Comparison of ENCODE assay signal across 15 cellular contexts in the genomic region with DNA sequence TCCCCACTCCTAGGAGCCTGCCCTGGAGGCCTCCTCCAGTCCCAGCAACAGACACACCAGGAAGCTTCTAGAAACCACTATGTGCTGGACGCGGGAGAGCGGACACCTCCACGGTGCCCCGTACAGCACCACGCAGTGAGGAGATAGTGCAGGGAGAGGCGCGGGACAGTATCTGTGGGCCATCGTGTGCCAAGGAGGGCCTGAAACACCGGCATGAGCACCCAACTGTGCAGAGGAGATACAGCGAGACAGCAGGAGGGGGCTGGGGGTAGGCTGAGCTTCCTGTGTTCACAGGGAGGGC. TPM values are rescaled to one million over a fixed set of nuclear protein-coding genes. Genes with fewer than 3 reads are reported as not detected.
DNase-seq lines count a peak whose midpoint lies in the region; ATAC-seq lines count a peak whose summit lies in the region.
"Had no signal": no experiment of that assay in that cellular context is flagged by ENCODE, and none has a peak within 500 bp of the region (broad histone marks: within the 10 kb centered on the region; RNA-seq: fewer than 3 reads in every experiment).

No MANE protein-coding gene starts in this region.

- H3K27me3 Mint-ChIP-seq in activated naive CD8-positive, alpha-beta T cell: no peaks in the 10 kb centered on the region
- H3K27me3 Mint-ChIP-seq in activated naive CD8-positive, alpha-beta T cell treated with anti-CD3 and anti-CD28 coated beads for 36 hours: no peaks in the 10 kb centered on the region
- no peaks in the 10 kb centered on the region for H3K27me3 Mint-ChIP-seq in IgD-negative memory B cell
- no peaks in the 10 kb centered on the region for H3K27me3 Mint-ChIP-seq in central memory CD8-positive, alpha-beta T cell
- no peaks in the 10 kb centered on the region for H3K27me3 Mint-ChIP-seq in stimulated activated naive B cell treated with anti-CD40 and anti-IgM and Interleukin-4, amounts not matched to agents 10 μg/mL and 1 μg/mL and 100 μg/mL, for 72 hours
- H3K27me3 Mint-ChIP-seq: B cell; CD4-positive, alpha-beta memory T cell had no signal

- H3K9me3 Mint-ChIP-seq in activated naive CD8-positive, alpha-beta T cell (ENCODE audit: low read depth): no peaks in the 10 kb centered on the region
- no peaks in the 10 kb centered on the region for H3K9me3 Mint-ChIP-seq in activated naive CD8-positive, alpha-beta T cell treated with anti-CD3 and anti-CD28 coated beads for 36 hours
- H3K9me3 Mint-ChIP-seq in IgD-negative memory B cell: no peaks in the 10 kb centered on the region
- H3K9me3 Mint-ChIP-seq in central memory CD8-positive, alpha-beta T cell: no peaks in the 10 kb centered on the region
- H3K9me3 Mint-ChIP-seq in stimulated activated naive B cell treated with anti-CD40 and anti-IgM and Interleukin-4, amounts not matched to agents 10 μg/mL and 1 μg/mL and 100 μg/mL, for 72 hours: no peaks in the 10 kb centered on the region

- H3K4me1 Mint-ChIP-seq in activated naive CD8-positive, alpha-beta T cell (ENCODE audit: low read depth): peaks cover 1% of the 10 kb centered on the region
- no peaks in the 10 kb centered on the region for H3K4me1 Mint-ChIP-seq in activated naive CD8-positive, alpha-beta T cell treated with anti-CD3 and anti-CD28 coated beads for 36 hours
- peaks cover 0 to 3% (median 0%) of the 10 kb centered on the region in 3 donors for H3K4me1 Mint-ChIP-seq in IgD-negative memory B cell
- peaks cover 5% of the 10 kb centered on the region for H3K4me1 Mint-ChIP-seq in central memory CD8-positive, alpha-beta T cell
- peaks cover 12 to 22% of the 10 kb centered on the region in 2 donors for H3K4me1 Mint-ChIP-seq in stimulated activated naive B cell treated with anti-CD40 and anti-IgM and Interleukin-4, amounts not matched to agents 10 μg/mL and 1 μg/mL and 100 μg/mL, for 72 hours
- H3K4me1 Mint-ChIP-seq: B cell had no signal

- no peak overlapping the region for H3K4me3 Mint-ChIP-seq in activated naive CD8-positive, alpha-beta T cell
- H3K4me3 Mint-ChIP-seq in activated naive CD8-positive, alpha-beta T cell treated with anti-CD3 and anti-CD28 coated beads for 36 hours: no peak overlapping the region
- H3K4me3 Mint-ChIP-seq in IgD-negative memory B cell: no peak overlapping the region
- H3K4me3 Mint-ChIP-seq in central memory CD8-positive, alpha-beta T cell: no peak overlapping the region
- no peak overlapping the region for H3K4me3 Mint-ChIP-seq in stimulated activated naive B cell treated with anti-CD40 and anti-IgM and Interleukin-4, amounts not matched to agents 10 μg/mL and 1 μg/mL and 100 μg/mL, for 72 hours
- H3K4me3 Mint-ChIP-seq: B cell; CD4-positive, alpha-beta memory T cell had no signal

- peak overlapping the region; percentile 61 for H3K27ac Mint-ChIP-seq in activated naive CD8-positive, alpha-beta T cell
- H3K27ac Mint-ChIP-seq in activated naive CD8-positive, alpha-beta T cell treated with anti-CD3 and anti-CD28 coated beads for 36 hours: no peak overlapping the region
- H3K27ac Mint-ChIP-seq in IgD-negative memory B cell: peak overlapping the region in 2 of 3 donors; percentile 11 to 53
- H3K27ac Mint-ChIP-seq in central memory CD8-positive, alpha-beta T cell (ENCODE audit: low read depth): peak overlapping the region; percentile 53
- H3K27ac Mint-ChIP-seq in stimulated activated naive B cell treated with anti-CD40 and anti-IgM and Interleukin-4, amounts not matched to agents 10 μg/mL and 1 μg/mL and 100 μg/mL, for 72 hours: peak overlapping the region; percentile 49
- H3K27ac Mint-ChIP-seq: B cell had no signal

- no peaks in the 10 kb centered on the region for H3K36me3 Mint-ChIP-seq in activated naive CD8-positive, alpha-beta T cell
- H3K36me3 Mint-ChIP-seq in activated naive CD8-positive, alpha-beta T cell treated with anti-CD3 and anti-CD28 coated beads for 36 hours: peaks cover 20% of the 10 kb centered on the region
- peaks cover 11% of the 10 kb centered on the region for H3K36me3 Mint-ChIP-seq in IgD-negative memory B cell
- H3K36me3 Mint-ChIP-seq in central memory CD8-positive, alpha-beta T cell (ENCODE audit: insufficient read depth): peaks cover 57% of the 10 kb centered on the region
- H3K36me3 Mint-ChIP-seq in stimulated activated naive B cell treated with anti-CD40 and anti-IgM and Interleukin-4, amounts not matched to agents 10 μg/mL and 1 μg/mL and 100 μg/mL, for 72 hours: peaks cover 56 to 66% of the 10 kb centered on the region in 2 donors

- ATAC-seq in central memory CD8-positive, alpha-beta T cell (replicated peaks; ENCODE audit: extremely low read depth, poor library complexity, severe bottlenecking): no peak
- no peak for ATAC-seq in stimulated activated naive B cell treated with anti-CD40 and anti-IgM and Interleukin-4, amounts not matched to agents 10 μg/mL and 1 μg/mL and 100 μg/mL, for 72 hours (replicated peaks)
- ATAC-seq: HCT116 had no signal

- DNase-seq in activated naive CD8-positive, alpha-beta T cell treated with anti-CD3 and anti-CD28 coated beads for 36 hours: no peak
- no peak for DNase-seq in central memory CD8-positive, alpha-beta T cell (ENCODE audit: low spot score in 2 of 2)
- no peak for DNase-seq in stimulated activated naive B cell treated with anti-CD40 and anti-IgM and Interleukin-4, amounts not matched to agents 10 μg/mL and 1 μg/mL and 100 μg/mL, for 72 hours
- DNase-seq in GOT3 (lab: John Stamatoyannopoulos, UW) (no peak), NCI-H2107 (lab: John Stamatoyannopoulos, UW) (no peak)
- DNase-seq: NCI-H1417, NCI-H187, NCI-H226, NCI-H524, NCI-H82 had no signal

RNA-seq across cellular contexts. Expression of gene ZNF778, which starts 57.7 kb away (rescaled TPM):
- 1 to 10 TPM; 8.9 to 9.6 TPM for total RNA-seq in activated naive CD8-positive, alpha-beta T cell treated with anti-CD3 and anti-CD28 coated beads for 36 hours
- 1.3 TPM for polyA plus RNA-seq in IgD-negative memory B cell
